Comparison of ENCODE assay signal across 8 cellular contexts in the genomic region with DNA sequence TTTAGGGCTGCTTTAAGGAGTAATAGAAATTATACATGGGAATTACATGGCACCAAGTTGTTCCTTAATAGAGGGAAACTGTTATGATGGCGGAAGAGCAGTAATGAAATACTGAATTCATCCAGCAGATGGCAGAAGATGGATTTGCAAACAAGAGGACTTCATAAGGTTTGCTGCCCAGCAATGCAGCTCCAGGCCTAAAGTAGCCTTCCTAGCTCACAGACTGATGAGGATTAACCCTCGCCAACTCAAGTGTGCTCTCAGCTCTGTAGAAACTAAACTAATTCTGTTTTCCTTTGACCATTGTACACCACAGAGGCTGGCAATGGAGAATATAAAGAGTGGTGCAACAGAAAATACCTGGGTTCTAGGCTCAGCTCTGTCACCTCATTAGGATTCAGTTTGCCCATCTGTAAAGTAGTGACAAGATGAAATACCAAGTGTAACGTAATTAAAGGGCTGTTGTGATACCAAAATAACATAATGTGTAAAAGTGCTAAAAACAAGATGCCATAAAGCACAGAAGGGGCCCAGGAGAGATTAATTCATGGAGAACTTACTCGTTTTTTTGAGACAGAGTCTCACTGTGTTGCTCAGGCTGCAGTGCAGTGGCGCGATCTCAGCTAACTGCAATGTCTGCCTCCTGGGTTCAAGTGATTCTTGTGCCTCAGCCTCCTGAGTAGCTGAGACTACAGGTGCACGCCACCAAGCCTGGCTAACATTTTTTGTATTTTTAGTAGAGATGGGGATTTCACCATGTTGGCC.
A peak's percentile ranks its signal among the peaks of the same experiment; 100 is the strongest.
DNase-seq lines count a peak whose midpoint lies in the region; ATAC-seq lines count a peak whose summit lies in the region.

No MANE protein-coding gene starts in this region.

- intact Hi-C loops in left cardiac atrium (cut with DNase I), result loop anchor here (1.0 to 10.0 kb wide), 2 partner anchors 222 to 228 kb away; no protein-coding TSS in a partner anchor

- H3K9me3 Mint-ChIP-seq in activated T-helper 17 cell treated with anti-CD3 and anti-CD28 coated beads, Interleukin-2, amount 50 U/mL, for 72 hours, result no peaks in the 10 kb centered on the region

- no peak overlapping the region for H3K4me3 Mint-ChIP-seq in activated T-helper 17 cell treated with anti-CD3 and anti-CD28 coated beads, Interleukin-2, amount 50 U/mL, for 72 hours

- H3K36me3 Mint-ChIP-seq in activated T-helper 17 cell treated with anti-CD3 and anti-CD28 coated beads, Interleukin-2, amount 50 U/mL, for 72 hours (ENCODE audit: low read depth), result no peaks in the 10 kb centered on the region

- DNase-seq in AG20443 (ENCODE audit: low spot score) (peak; percentile 84), NCI-H2227 (lab: John Stamatoyannopoulos, UW; ENCODE audit: unreplicated experiment) (peak; percentile 72), left cardiac atrium (no peak), retina (peak; percentile 62)

- no peak overlapping the region for H3K27ac Mint-ChIP-seq in activated T-helper 17 cell treated with anti-CD3 and anti-CD28 coated beads, Interleukin-2, amount 50 U/mL, for 72 hours

- ATAC-seq in GM18498 (IDR thresholded peaks at IDR 0.05; ENCODE audit: unreplicated experiment) (peak; percentile 74), HG03196 (IDR thresholded peaks at IDR 0.05; ENCODE audit: unreplicated experiment) (peak; percentile 78), left cardiac atrium (peak; percentile 65 to 79), HG03520 (IDR thresholded peaks at IDR 0.05; ENCODE audit: unreplicated experiment) (no peak)
- peak; percentile 54 for ATAC-seq in activated T-helper 17 cell treated with anti-CD3 and anti-CD28 coated beads, Interleukin-2, amount 50 U/mL, for 72 hours (replicated peaks)

- H3K27me3 Mint-ChIP-seq in activated T-helper 17 cell treated with anti-CD3 and anti-CD28 coated beads, Interleukin-2, amount 50 U/mL, for 72 hours, result peaks cover 11% of the 10 kb centered on the region

- no peaks in the 10 kb centered on the region for H3K4me1 Mint-ChIP-seq in activated T-helper 17 cell treated with anti-CD3 and anti-CD28 coated beads, Interleukin-2, amount 50 U/mL, for 72 hours
